29 cellular contexts compared by ENCODE assay signal in genomic region chr12:100208834-100209233, GRCh38. TPM values are rescaled to one million over a fixed set of nuclear protein-coding genes. Genes with fewer than 3 reads are reported as not detected.
"Had no signal": no experiment of that assay in that cellular context is flagged by ENCODE, and none has a peak within 500 bp of the region (broad histone marks: within the 10 kb centered on the region; RNA-seq: fewer than 3 reads in every experiment).

No MANE protein-coding gene starts in this region.

- ATAC-seq: effector memory CD8-positive, alpha-beta T cell; esophagus mucosa; foreskin keratinocyte; gastroesophageal sphincter; heart left ventricle; left lung; left ventricle myocardium superior; lower lobe of right lung had no signal

- H3K27me3 ChIP-seq: colonic mucosa, foreskin keratinocyte, gastroesophageal sphincter, heart left ventricle, hepatocyte, left lung had no signal

- H3K4me1 Mint-ChIP-seq: endodermal cell, immature natural killer cell, memory B cell had no signal

- H3K27ac ChIP-seq: colonic mucosa, epithelial cell of prostate, foreskin keratinocyte, gastroesophageal sphincter, heart left ventricle, hepatocyte, left lung, lower lobe of right lung had no signal

- H2AFZ ChIP-seq: hepatocyte had no signal

- H3K4me2 ChIP-seq: hepatocyte had no signal

- H3K27ac Mint-ChIP-seq: dendritic cell treated with granulocyte-macrophage colony-stimulating factor and Interleukin-4, amounts not matched to agents 40 ng/mL and 50 ng/mL, for 4 days; effector memory CD8-positive, alpha-beta T cell; endodermal cell; immature natural killer cell; memory B cell had no signal

- H3K9me3 Mint-ChIP-seq: dendritic cell treated with granulocyte-macrophage colony-stimulating factor and Interleukin-4, amounts not matched to agents 40 ng/mL and 50 ng/mL, for 4 days; effector memory CD8-positive, alpha-beta T cell; endodermal cell; immature natural killer cell; memory B cell had no signal

- FAIRE-seq: endometrium, frontal cortex, kidney had no signal

- H3K4me3 Mint-ChIP-seq: dendritic cell treated with granulocyte-macrophage colony-stimulating factor and Interleukin-4, amounts not matched to agents 40 ng/mL and 50 ng/mL, for 4 days; effector memory CD8-positive, alpha-beta T cell; endodermal cell; immature natural killer cell; memory B cell had no signal

- H3K4me1 ChIP-seq: colonic mucosa, foreskin keratinocyte, heart left ventricle, left lung, lower lobe of right lung had no signal

- DNase-seq: colonic mucosa; cortex of kidney; effector CD8-positive, alpha-beta T cell; effector memory CD8-positive, alpha-beta T cell; endodermal cell; erythroblast; foreskin keratinocyte; heart left ventricle; hypothalamus; immature natural killer cell; islet precursor cell; kidney; kidney glomerular epithelial cell; left lung; left ventricle myocardium superior; lower lobe of right lung; mammary epithelial cell; mesendoderm; midbrain had no signal

- H3K9me3 ChIP-seq: colonic mucosa, gastroesophageal sphincter, heart left ventricle, left lung, lower lobe of right lung had no signal

- H3K4me3 ChIP-seq: colonic mucosa, gastroesophageal sphincter, heart left ventricle, hepatocyte, left lung, lower lobe of right lung had no signal

- H3K27me3 Mint-ChIP-seq: dendritic cell treated with granulocyte-macrophage colony-stimulating factor and Interleukin-4, amounts not matched to agents 40 ng/mL and 50 ng/mL, for 4 days; effector memory CD8-positive, alpha-beta T cell; memory B cell had no signal

RNA-seq across cellular contexts. Expression of gene DEPDC4, which starts 58.0 kb away (rescaled TPM):
- total RNA-seq: lower leg skin, mononuclear cell had no signal
